In the genomic region with DNA sequence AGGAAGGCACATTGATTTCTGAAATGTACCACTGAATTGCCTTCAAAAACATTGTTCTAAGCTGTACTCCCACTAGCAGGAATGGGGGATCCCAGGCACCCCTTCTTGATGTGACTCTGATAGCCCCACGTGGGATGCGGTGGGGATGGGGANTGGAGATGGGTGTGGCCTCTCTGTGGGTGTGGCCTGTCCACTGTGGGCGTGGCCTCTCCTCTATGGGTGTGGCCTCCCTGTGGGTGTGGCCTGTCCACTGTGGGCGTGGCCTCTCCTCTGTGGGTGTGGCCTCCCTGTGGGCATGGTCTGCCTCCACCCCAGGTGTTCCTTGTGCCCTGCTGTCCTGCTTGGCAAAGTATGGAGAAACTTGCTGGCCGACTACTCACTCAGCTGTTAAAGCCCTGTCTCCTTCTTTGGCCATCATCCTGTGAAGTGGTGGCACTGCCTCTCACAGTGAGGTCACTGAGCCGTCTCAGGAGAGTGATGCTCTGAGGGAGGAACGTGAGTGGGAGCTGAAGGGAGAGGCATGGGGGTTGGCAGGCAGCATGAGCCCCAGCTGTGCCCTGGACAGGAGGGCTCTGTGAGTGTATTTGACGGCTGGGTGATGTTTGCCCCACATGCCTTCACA, we compare ENCODE assay signal across 13 cellular contexts. TPM values are rescaled to one million over a fixed set of nuclear protein-coding genes. Genes with fewer than 3 reads are reported as not detected.
DNase-seq lines count a peak whose midpoint lies in the region; ATAC-seq, FAIRE-seq and TF ChIP-seq lines count a peak whose summit lies in the region.
"Had no signal": no experiment of that assay in that cellular context is flagged by ENCODE, and none has a peak within 500 bp of the region (broad histone marks: within the 10 kb centered on the region; RNA-seq: fewer than 3 reads in every experiment).

No MANE protein-coding gene starts in this region.

- H3K27me3 ChIP-seq in right atrium auricular region: no peaks in the 10 kb centered on the region

- CTCF ChIA-PET in activated B cell treated with CpG ODN at 0.5 μM for 24 hours (lab: Charles Lee): no interaction called here

- POLR2A ChIA-PET in activated B cell treated with CpG ODN at 0.5 μM for 24 hours (lab: Charles Lee): no interaction called here

- H3K36me3 Mint-ChIP-seq in activated B cell treated with CpG ODN at 0.5 μM for 24 hours (ENCODE audit: low read depth): no peaks in the 10 kb centered on the region
- H3K36me3 Mint-ChIP-seq in nephron progenitor cell (ENCODE audit: low read depth): no peaks in the 10 kb centered on the region
- H3K36me3 Mint-ChIP-seq: naive B cell had no signal

- FAIRE-seq in urothelium cell line (lab: Jason Lieb, UNC): peak; percentile 99

- no peaks in the 10 kb centered on the region for H3K4me1 ChIP-seq in right atrium auricular region

- H3K4me3 ChIP-seq in right atrium auricular region: no peak overlapping the region

- H3K4me3 Mint-ChIP-seq in activated B cell treated with CpG ODN at 0.5 μM for 24 hours: no peak overlapping the region
- H3K4me3 Mint-ChIP-seq in nephron progenitor cell: no peak overlapping the region
- H3K4me3 Mint-ChIP-seq: naive B cell had no signal

- H3K9me3 ChIP-seq in right atrium auricular region: no peaks in the 10 kb centered on the region

- H3K9me3 Mint-ChIP-seq in activated B cell treated with CpG ODN at 0.5 μM for 24 hours: no peaks in the 10 kb centered on the region
- H3K9me3 Mint-ChIP-seq in nephron progenitor cell: peaks cover 46% of the 10 kb centered on the region
- H3K9me3 Mint-ChIP-seq: activated T-helper 2 cell treated with anti-CD3 and anti-CD28 coated beads, Interferon-gamma antibody, Interleukin-2, Interleukin-4, amounts not matched to agents 10 μg/mL and 5 μg/mL and 100 μg/mL, durations not matched to agents 14 hours and 24 hours and 36 hours had no signal

- H3K27ac Mint-ChIP-seq in activated B cell treated with CpG ODN at 0.5 μM for 24 hours: no peak overlapping the region
- H3K27ac Mint-ChIP-seq in nephron progenitor cell: no peak overlapping the region
- H3K27ac Mint-ChIP-seq: activated T-helper 2 cell treated with anti-CD3 and anti-CD28 coated beads, Interferon-gamma antibody, Interleukin-2, Interleukin-4, amounts not matched to agents 10 μg/mL and 5 μg/mL and 100 μg/mL, durations not matched to agents 14 hours and 24 hours and 36 hours; naive B cell had no signal

- no peaks in the 10 kb centered on the region for H3K36me3 ChIP-seq in right atrium auricular region

- DNase-seq in right atrium auricular region (ENCODE audit: low spot score) (peak; percentile 30), cardiac septum (ENCODE audit: low spot score) (no peak), activated B cell treated with CpG ODN at 0.5 μM for 24 hours (no peak), islet precursor cell (peak; percentile 42), urothelium cell line (ENCODE audit: low spot score) (no peak), DMS153 treated with DMSO at 0.1 percent for 48 hours (lab: John Stamatoyannopoulos, UW; ENCODE audit: unreplicated experiment) (no peak), nephron progenitor cell (no peak), SK-N-DZ (ENCODE audit: low spot score) (no peak)
- DNase-seq: cortex of kidney, hippocampal formation, naive B cell had no signal

- no peak for TF ChIP-seq CTCF in right atrium auricular region (IDR thresholded peaks at IDR 0.05)
- TF ChIP-seq CTCF in activated B cell treated with CpG ODN at 0.5 μM for 24 hours (IDR thresholded peaks at IDR 0.05): no peak
- no peak for TF ChIP-seq CTCF in nephron progenitor cell (IDR thresholded peaks at IDR 0.05)

- ATAC-seq in activated B cell treated with CpG ODN at 0.5 μM for 24 hours (ENCODE audit: low read depth): peak; percentile 57

- H3K4me1 Mint-ChIP-seq in activated B cell treated with CpG ODN at 0.5 μM for 24 hours (no peaks in the 10 kb centered on the region), nephron progenitor cell (peaks cover 10% of the 10 kb centered on the region)
- H3K4me1 Mint-ChIP-seq: naive B cell had no signal

- intact Hi-C loops in cardiac septum (cut with DNase I): no loop called here
- intact Hi-C loops in activated B cell treated with CpG ODN at 0.5 μM for 24 hours (cut with micrococcal nuclease): no loop called here

- H3K27me3 Mint-ChIP-seq in activated B cell treated with CpG ODN at 0.5 μM for 24 hours: peaks cover 4% of the 10 kb centered on the region
- H3K27me3 Mint-ChIP-seq in nephron progenitor cell (ENCODE audit: low read depth, poor library complexity): peaks cover 23% of the 10 kb centered on the region

- no peak overlapping the region for H3K27ac ChIP-seq in right atrium auricular region
- H3K27ac ChIP-seq: C4-2B had no signal

RNA-seq across cellular contexts. Expression of a gene that starts 6.7 kb away (rescaled TPM):
- total RNA-seq in right atrium auricular region (1 to 10 TPM; 1.9 to 2.8 TPM), cardiac septum (1.3 TPM), activated B cell treated with CpG ODN at 0.5 μM for 24 hours (not detected in 2 replicates)
- 10.3 and 11.8 TPM in 2 replicates for polyA plus RNA-seq in SK-N-DZ (2014; cell fraction: cytosol; rRNA removed)
- polyA plus RNA-seq in SK-N-DZ (2014; cell fraction: nucleus; rRNA removed): 8.2 and 11.8 TPM in 2 replicates

Comparison
In these comparisons a context has a peak if more than half of its experiments do, and no peak if none do; other contexts are left out.
1. DNase-seq: peak in right atrium auricular region (single experiment) and islet precursor cell (single experiment); none in cardiac septum (single experiment), activated B cell treated with CpG ODN at 0.5 μM for 24 hours (single experiment), urothelium cell line (single experiment), DMS153 treated with DMSO at 0.1 percent for 48 hours (single experiment), nephron progenitor cell (single experiment) and SK-N-DZ (single experiment).